34 cellular contexts compared by ENCODE assay signal in genomic region chr18:68164909-68165308, GRCh38.
"Had no signal": no experiment of that assay in that cellular context is flagged by ENCODE, and none has a peak within 500 bp of the region (broad histone marks: within the 10 kb centered on the region; RNA-seq: fewer than 3 reads in every experiment).

No MANE protein-coding gene starts in this region.

- H3K27ac Mint-ChIP-seq: activated B cell treated with CpG ODN at 0.5 μM for 24 hours; activated CD4-positive, alpha-beta memory T cell treated with anti-CD3 and anti-CD28 coated beads for 36 hours; activated CD4-positive, alpha-beta T cell treated with anti-CD3 and anti-CD28 coated beads, Interleukin-2, amount 10 ng/mL, durations not matched to agents 24 days and 14 days; activated CD8-positive, alpha-beta T cell treated with anti-CD3 and anti-CD28 coated beads for 36 hours; activated naive CD4-positive, alpha-beta T cell treated with anti-CD3 and anti-CD28 coated beads for 36 hours; activated naive CD4-positive, alpha-beta T cell treated with anti-CD3 and anti-CD28 coated beads, Interleukin-2, amount 50 U/mL, for 72 hours; activated naive CD8-positive, alpha-beta T cell treated with anti-CD3 and anti-CD28 coated beads for 36 hours; activated T-cell treated with anti-CD3 and anti-CD28 coated beads, Interleukin-2, amount 50 U/mL, for 72 hours; activated T-helper 1 cell treated with anti-CD3 and anti-CD28 coated beads, Interleukin-12 subunit alpha, Interleukin-12 subunit beta, Interleukin-2, Interleukin-4 antibody, amounts not matched to agents 30 ng/mL and 10 ng/mL and 1 ng/mL, durations not matched to agents 14 hours and 24 hours and 36 hours; activated T-helper 17 cell treated with anti-CD3 and anti-CD28 coated beads, Interleukin-2, amount 50 U/mL, for 72 hours; T-helper 1 cell treated with Interleukin-12 subunit alpha and Interleukin-12 subunit beta and Interleukin-4 antibody, amounts not matched to agents 30 μg/mL and 1 μg/mL, for 36 hours; T-helper 2 cell treated with Interferon-gamma antibody and Interleukin-4, amounts not matched to agents 5 μg/mL and 100 μg/mL, for 36 hours had no signal

- H3K36me3 Mint-ChIP-seq: activated CD4-positive, alpha-beta memory T cell treated with anti-CD3 and anti-CD28 coated beads for 36 hours; activated naive CD4-positive, alpha-beta T cell treated with anti-CD3 and anti-CD28 coated beads, Interleukin-2, amount 50 U/mL, for 72 hours; activated naive CD8-positive, alpha-beta T cell treated with anti-CD3 and anti-CD28 coated beads for 36 hours had no signal

- H3K9me3 ChIP-seq: breast epithelium had no signal

- H3K4me3 Mint-ChIP-seq: activated B cell treated with CpG ODN at 0.5 μM for 24 hours; activated CD4-positive, alpha-beta memory T cell treated with anti-CD3 and anti-CD28 coated beads for 36 hours; activated CD4-positive, alpha-beta T cell treated with anti-CD3 and anti-CD28 coated beads, Interleukin-2, amount 10 ng/mL, durations not matched to agents 24 days and 14 days; activated CD8-positive, alpha-beta T cell treated with anti-CD3 and anti-CD28 coated beads for 36 hours; activated naive CD4-positive, alpha-beta T cell treated with anti-CD3 and anti-CD28 coated beads for 36 hours; activated naive CD8-positive, alpha-beta T cell treated with anti-CD3 and anti-CD28 coated beads for 36 hours; activated T-cell treated with anti-CD3 and anti-CD28 coated beads, Interleukin-2, amount 50 U/mL, for 4 hours; activated T-cell treated with anti-CD3 and anti-CD28 coated beads, Interleukin-2, amount 50 U/mL, for 72 hours; activated T-helper 1 cell treated with anti-CD3 and anti-CD28 coated beads, Interleukin-12 subunit alpha, Interleukin-12 subunit beta, Interleukin-2, Interleukin-4 antibody, amounts not matched to agents 30 ng/mL and 10 ng/mL and 1 ng/mL, durations not matched to agents 14 hours and 24 hours and 36 hours; activated T-helper 17 cell treated with anti-CD3 and anti-CD28 coated beads, Interleukin-2, amount 50 U/mL, for 72 hours; T-helper 1 cell treated with Interleukin-12 subunit alpha and Interleukin-12 subunit beta and Interleukin-4 antibody, amounts not matched to agents 30 μg/mL and 1 μg/mL, for 36 hours; T-helper 2 cell treated with Interferon-gamma antibody and Interleukin-4, amounts not matched to agents 5 μg/mL and 100 μg/mL, for 36 hours had no signal

- DNase-seq: activated B cell treated with CpG ODN at 0.5 μM for 24 hours; activated CD4-positive, alpha-beta memory T cell treated with anti-CD3 and anti-CD28 coated beads for 36 hours; activated CD4-positive, alpha-beta T cell treated with anti-CD3 and anti-CD28 coated beads for 4 hours; activated CD4-positive, alpha-beta T cell treated with anti-CD3 and anti-CD28 coated beads, Interleukin-2, amount 10 ng/mL, durations not matched to agents 24 days and 14 days; activated CD4-positive, alpha-beta T cell treated with anti-CD3 and anti-CD28 coated beads, Interleukin-2, amount 50 U/mL, for 1 hour; activated CD4-positive, alpha-beta T cell treated with anti-CD3 and anti-CD28 coated beads, Interleukin-2, amount 50 U/mL, for 4 hours; activated CD4-positive, CD25-positive, alpha-beta regulatory T cell treated with anti-CD3 and anti-CD28 coated beads, Interleukin-2, amount 50 U/mL, for 72 hours; activated CD8-positive, alpha-beta memory T cell treated with anti-CD3 and anti-CD28 coated beads, Interleukin-2, amount 50 U/mL, for 4 hours; activated CD8-positive, alpha-beta T cell treated with anti-CD3 and anti-CD28 coated beads for 36 hours; activated effector memory CD4-positive, alpha-beta T cell treated with anti-CD3 and anti-CD28 coated beads, Interleukin-2, amount 50 U/mL, for 16 hours; activated gamma-delta T cell treated with Interleukin-2 at 50 U/mL for 16 hours; activated naive CD4-positive, alpha-beta T cell; activated naive CD4-positive, alpha-beta T cell treated with anti-CD3 and anti-CD28 coated beads for 36 hours; activated naive CD4-positive, alpha-beta T cell treated with anti-CD3 and anti-CD28 coated beads, Interleukin-2, amount 50 U/mL, for 16 hours; activated naive CD8-positive, alpha-beta T cell treated with anti-CD3 and anti-CD28 coated beads for 36 hours; activated T-cell treated with anti-CD3 and anti-CD28 coated beads for 4 hours; activated T-cell treated with anti-CD3 and anti-CD28 coated beads, Interleukin-2, amount 50 U/mL, for 1 hour; activated T-cell treated with anti-CD3 and anti-CD28 coated beads, Interleukin-2, amount 50 U/mL, for 4 hours; activated T-cell treated with anti-CD3 and anti-CD28 coated beads, Interleukin-2, amount 50 U/mL, for 72 hours; adrenal gland; amniotic stem cell; aorta; body of pancreas; brain microvascular endothelial cell; central memory CD4-positive, alpha-beta T cell; T-helper 2 cell; T-helper 9 cell had no signal

- H3K4me3 ChIP-seq: adrenal gland, body of pancreas, breast epithelium had no signal

- H3K4me1 ChIP-seq: adrenal gland, body of pancreas, breast epithelium had no signal

- H3K4me1 Mint-ChIP-seq: activated B cell treated with CpG ODN at 0.5 μM for 24 hours; activated CD4-positive, alpha-beta T cell treated with anti-CD3 and anti-CD28 coated beads, Interleukin-2, amount 10 ng/mL, durations not matched to agents 24 days and 14 days; activated naive CD8-positive, alpha-beta T cell treated with anti-CD3 and anti-CD28 coated beads for 36 hours; activated T-helper 17 cell treated with anti-CD3 and anti-CD28 coated beads, Interleukin-2, amount 50 U/mL, for 72 hours had no signal

- H3K9me3 Mint-ChIP-seq: activated B cell treated with CpG ODN at 0.5 μM for 24 hours; activated CD4-positive, alpha-beta memory T cell treated with anti-CD3 and anti-CD28 coated beads for 36 hours; activated CD4-positive, alpha-beta T cell treated with anti-CD3 and anti-CD28 coated beads, Interleukin-2, amount 10 ng/mL, durations not matched to agents 24 days and 14 days; activated naive CD8-positive, alpha-beta T cell treated with anti-CD3 and anti-CD28 coated beads for 36 hours; activated T-helper 1 cell treated with anti-CD3 and anti-CD28 coated beads, Interleukin-12 subunit alpha, Interleukin-12 subunit beta, Interleukin-2, Interleukin-4 antibody, amounts not matched to agents 30 ng/mL and 10 ng/mL and 1 ng/mL, durations not matched to agents 14 hours and 24 hours and 36 hours; activated T-helper 17 cell treated with anti-CD3 and anti-CD28 coated beads, Interleukin-2, amount 50 U/mL, for 72 hours; T-helper 1 cell treated with Interleukin-12 subunit alpha and Interleukin-12 subunit beta and Interleukin-4 antibody, amounts not matched to agents 30 μg/mL and 1 μg/mL, for 36 hours; T-helper 2 cell treated with Interferon-gamma antibody and Interleukin-4, amounts not matched to agents 5 μg/mL and 100 μg/mL, for 36 hours had no signal

- H3K27ac ChIP-seq: adrenal gland, body of pancreas, brain microvascular endothelial cell, breast epithelium, VCaP had no signal

- H3K27me3 ChIP-seq: adrenal gland, body of pancreas, brain microvascular endothelial cell, breast epithelium had no signal

- ATAC-seq: activated CD8-positive, alpha-beta T cell treated with anti-CD3 and anti-CD28 coated beads for 36 hours; activated naive CD4-positive, alpha-beta T cell treated with anti-CD3 and anti-CD28 coated beads, Interleukin-2, amount 50 U/mL, for 72 hours; activated T-cell treated with anti-CD3 and anti-CD28 coated beads, Interleukin-2, amount 50 U/mL, for 4 hours; activated T-cell treated with anti-CD3 and anti-CD28 coated beads, Interleukin-2, amount 50 U/mL, for 72 hours; activated T-helper 17 cell treated with anti-CD3 and anti-CD28 coated beads, Interleukin-2, amount 50 U/mL, for 72 hours; body of pancreas had no signal

- H3K36me3 ChIP-seq: adrenal gland, brain microvascular endothelial cell, breast epithelium had no signal

- H3K27me3 Mint-ChIP-seq: activated B cell treated with CpG ODN at 0.5 μM for 24 hours; activated CD4-positive, alpha-beta memory T cell treated with anti-CD3 and anti-CD28 coated beads for 36 hours; activated CD4-positive, alpha-beta T cell treated with anti-CD3 and anti-CD28 coated beads, Interleukin-2, amount 10 ng/mL, durations not matched to agents 24 days and 14 days; activated CD8-positive, alpha-beta T cell treated with anti-CD3 and anti-CD28 coated beads for 36 hours; activated naive CD8-positive, alpha-beta T cell treated with anti-CD3 and anti-CD28 coated beads for 36 hours; activated T-helper 17 cell treated with anti-CD3 and anti-CD28 coated beads, Interleukin-2, amount 50 U/mL, for 72 hours had no signal
